ENCODE assay signal across 9 cellular contexts in genomic region chrX:9708923-9709553, GRCh38. TPM values are rescaled to one million over a fixed set of nuclear protein-coding genes. Genes with fewer than 3 reads are reported as not detected.
DNase-seq lines count a peak whose midpoint lies in the region; ATAC-seq and TF ChIP-seq lines count a peak whose summit lies in the region.
"Had no signal": no experiment of that assay in that cellular context is flagged by ENCODE, and none has a peak within 500 bp of the region (broad histone marks: within the 10 kb centered on the region; RNA-seq: fewer than 3 reads in every experiment).

No MANE protein-coding gene starts in this region.

- TF ChIP-seq POLR2A in adrenal gland (IDR thresholded peaks at IDR 0.05): no peak

- peak; percentile 91 for ATAC-seq in T-helper 17 cell
- no peak for ATAC-seq in HG03196 (IDR thresholded peaks at IDR 0.05; ENCODE audit: unreplicated experiment)

- peaks cover 5% of the 10 kb centered on the region for H3K4me1 Mint-ChIP-seq in T-helper 17 cell

- no peaks in the 10 kb centered on the region for H3K36me3 Mint-ChIP-seq in T-helper 17 cell (ENCODE audit: low read depth)

- H3K9me3 ChIP-seq in HEK293 (ENCODE audit: control insufficient read depth, insufficient read depth, low read depth, low read length): no peaks in the 10 kb centered on the region
- no peaks in the 10 kb centered on the region for H3K9me3 ChIP-seq in T-helper 17 cell (ENCODE audit: control insufficient read depth, low read length, poor library complexity, severe bottlenecking)
- H3K9me3 ChIP-seq in adrenal gland (replicated peaks in 1 of 3): no peaks in the 10 kb centered on the region
- H3K9me3 ChIP-seq in left ventricle myocardium inferior (replicated peaks): no peaks in the 10 kb centered on the region

- H3K27ac ChIP-seq in HEK293 (ENCODE audit: extremely low read depth, low read depth, low read length): no peak overlapping the region
- no peak overlapping the region for H3K27ac ChIP-seq in adrenal gland
- no peak overlapping the region for H3K27ac ChIP-seq in left ventricle myocardium inferior (replicated peaks)

- H3K4me3 Mint-ChIP-seq in T-helper 17 cell: peak overlapping the region; percentile 50
- H3K4me3 Mint-ChIP-seq: stimulated activated naive CD8-positive, alpha-beta T cell treated with anti-CD3 and anti-CD28 coated beads, Interleukin-15, Interleukin-2, amounts not matched to agents 100 ng/mL and 50 ng/mL, for 24 hours had no signal

- POLR2A ChIA-PET in HEK293 (lab: Yijun Ruan, JAX): no interaction called here

- 18 to 36% (median 26%) methylated on average over 9 to 17 of the region's 17 CpGs for WGBS in adrenal gland, 4 donors

- H3K27ac Mint-ChIP-seq in T-helper 17 cell: peak overlapping the region; percentile 67
- H3K27ac Mint-ChIP-seq: stimulated activated naive CD8-positive, alpha-beta T cell treated with anti-CD3 and anti-CD28 coated beads, Interleukin-15, Interleukin-2, amounts not matched to agents 100 ng/mL and 50 ng/mL, for 24 hours had no signal

- intact Hi-C loops in adrenal gland (cut with DNase I) (no loop called here), left ventricle myocardium inferior (cut with micrococcal nuclease) (no loop called here)

- H3K27me3 ChIP-seq in GM06990 (replicated peaks; ENCODE audit: control insufficient read depth, insufficient read depth, low read length) (no peaks in the 10 kb centered on the region), adrenal gland (no peaks in the 10 kb centered on the region), left ventricle myocardium inferior (ENCODE audit: low read depth) (no peaks in the 10 kb centered on the region)

- DNase-seq in GM06990 (ENCODE audit: extremely low read depth, insufficient read length) (peak; percentile 79), NCI-H1092 (lab: John Stamatoyannopoulos, UW) (peak; percentile 58), T-helper 17 cell (peak; percentile 57 to 70 (median 67)), adrenal gland (peak; percentile 70 to 87 (median 79)), left ventricle myocardium inferior (peak; percentile 64), retinal pigment epithelial cell (ENCODE audit: low read depth) (peak; percentile 6)

- CTCF ChIA-PET in HEK293 (lab: Yijun Ruan, JAX): interaction anchor here (0.7 to 0.8 kb wide), 2 partner anchors 351 to 740 kb away, joined by 4 to 6 read pairs; no protein-coding TSS in a partner anchor

- H3K27me3 Mint-ChIP-seq in T-helper 17 cell: no peaks in the 10 kb centered on the region
- H3K27me3 Mint-ChIP-seq: stimulated activated naive CD8-positive, alpha-beta T cell treated with anti-CD3 and anti-CD28 coated beads, Interleukin-15, Interleukin-2, amounts not matched to agents 100 ng/mL and 50 ng/mL, for 24 hours had no signal

- TF ChIP-seq CTCF in GM06990 (IDR thresholded peaks at IDR 0.05; ENCODE audit: insufficient read depth, low read length, poor library complexity, severe bottlenecking) (peak; percentile 91), HEK293 (tag by site-specific recombination; IDR thresholded peaks at IDR 0.05) (no peak), adrenal gland (IDR thresholded peaks at IDR 0.05) (peak; percentile 72 to 95 (median 84)), left ventricle myocardium inferior (IDR thresholded peaks at IDR 0.05; ENCODE audit: borderline replicate concordance) (peak; percentile 83), retinal pigment epithelial cell (conservative IDR thresholded peaks at IDR 0.05; ENCODE audit: low read depth, low read length) (peak; percentile 79)

- no peak overlapping the region for H3K4me3 ChIP-seq in GM06990 (replicated peaks; ENCODE audit: low read depth, low read length)
- H3K4me3 ChIP-seq in HEK293 (ENCODE audit: low read depth, low read length): no peak overlapping the region
- no peak overlapping the region for H3K4me3 ChIP-seq in adrenal gland
- no peak overlapping the region for H3K4me3 ChIP-seq in left ventricle myocardium inferior
- no peak overlapping the region for H3K4me3 ChIP-seq in retinal pigment epithelial cell (ENCODE audit: low read length)

- H3K36me3 ChIP-seq in GM06990 (ENCODE audit: control insufficient read depth, insufficient read depth, low read length) (no peaks in the 10 kb centered on the region), HEK293 (ENCODE audit: control insufficient read depth in 2 of 2, insufficient read depth in 1 of 2, low read length in 2 of 2) (peaks cover 0 to 56% of the 10 kb centered on the region in 2 experiments; a peak in 2 of 3 replicates), adrenal gland (replicated peaks in 1 of 2) (peaks cover 0 to 4% of the 10 kb centered on the region in 2 donors), left ventricle myocardium inferior (peaks cover 21% of the 10 kb centered on the region)

- H3K4me1 ChIP-seq in HEK293 (ENCODE audit: control insufficient read depth, insufficient read depth, low read length) (no peaks in the 10 kb centered on the region), adrenal gland (replicated peaks in 1 of 2) (no peaks in the 10 kb centered on the region), left ventricle myocardium inferior (no peaks in the 10 kb centered on the region)

TF ChIP-seq in HEK293, 187 proteins besides CTCF, POLR2A, EP300 and RAD21:
- TF ChIP-seq TCF7L2 (IDR thresholded peaks at IDR 0.05; ENCODE audit: borderline replicate concordance, low read depth, low read length) (peak; percentile 99), MYNN (tag by site-specific recombination; IDR thresholded peaks at IDR 0.05; ENCODE audit: borderline replicate concordance) (no peak), KLF9 (tag by site-specific recombination; IDR thresholded peaks at IDR 0.05; ENCODE audit: low read depth) (no peak), ATF2 (tag by site-specific recombination; IDR thresholded peaks at IDR 0.05; ENCODE audit: low read depth) (peak; percentile 25; the same call in 1 of the 2 replicates), ZNF654 (tag by site-specific recombination; IDR thresholded peaks at IDR 0.05; ENCODE audit: low read depth) (peak; percentile 44), PRDM1 (tag by site-specific recombination; IDR thresholded peaks at IDR 0.05) (peak; percentile 19; the same call in 1 of the 2 replicates), ZNF394 (tag by site-specific recombination; IDR thresholded peaks at IDR 0.05; ENCODE audit: borderline replicate concordance) (no peak)
- TF ChIP-seq, protein P1, sequence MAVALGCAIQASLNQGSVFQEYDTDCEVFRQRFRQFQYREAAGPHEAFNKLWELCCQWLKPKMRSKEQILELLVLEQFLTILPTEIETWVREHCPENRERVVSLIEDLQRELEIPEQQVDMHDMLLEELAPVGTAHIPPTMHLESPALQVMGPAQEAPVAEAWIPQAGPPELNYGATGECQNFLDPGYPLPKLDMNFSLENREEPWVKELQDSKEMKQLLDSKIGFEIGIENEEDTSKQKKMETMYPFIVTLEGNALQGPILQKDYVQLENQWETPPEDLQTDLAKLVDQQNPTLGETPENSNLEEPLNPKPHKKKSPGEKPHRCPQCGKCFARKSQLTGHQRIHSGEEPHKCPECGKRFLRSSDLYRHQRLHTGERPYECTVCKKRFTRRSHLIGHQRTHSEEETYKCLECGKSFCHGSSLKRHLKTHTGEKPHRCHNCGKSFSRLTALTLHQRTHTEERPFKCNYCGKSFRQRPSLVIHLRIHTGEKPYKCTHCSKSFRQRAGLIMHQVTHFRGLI (tag by site-specific recombination; IDR thresholded peaks at IDR 0.05): peak; percentile 83
TF ChIP-seq in HEK293: peak in this region for 5.

RNA-seq across cellular contexts. Expression of gene GPR143, which starts 56.6 kb away (rescaled TPM):
- total RNA-seq in T-helper 17 cell: not detected
- total RNA-seq in adrenal gland: 1 to 10 TPM in 5 of 8 donors, under 1 TPM in 3; 0.48 to 2.2 (median 1.4) TPM
- polyA plus RNA-seq in adrenal gland: 1 to 10 TPM in 2 of 3 donors, under 1 TPM in 1; 0.27 to 1.2 (median 1.1) TPM
- total RNA-seq in left ventricle myocardium inferior: not detected

Comparison
In these comparisons a context has a peak if more than half of its experiments do, and no peak if none do; other contexts are left out.
1. DNase-seq: peak in every context shown above with its lines; median percentile 79 in GM06990; 79 in adrenal gland; 67 in T-helper 17 cell; 64 in left ventricle myocardium inferior; 58 in NCI-H1092; 6 in retinal pigment epithelial cell.